Comparison of ENCODE assay signal across 8 cellular contexts in the genomic region with DNA sequence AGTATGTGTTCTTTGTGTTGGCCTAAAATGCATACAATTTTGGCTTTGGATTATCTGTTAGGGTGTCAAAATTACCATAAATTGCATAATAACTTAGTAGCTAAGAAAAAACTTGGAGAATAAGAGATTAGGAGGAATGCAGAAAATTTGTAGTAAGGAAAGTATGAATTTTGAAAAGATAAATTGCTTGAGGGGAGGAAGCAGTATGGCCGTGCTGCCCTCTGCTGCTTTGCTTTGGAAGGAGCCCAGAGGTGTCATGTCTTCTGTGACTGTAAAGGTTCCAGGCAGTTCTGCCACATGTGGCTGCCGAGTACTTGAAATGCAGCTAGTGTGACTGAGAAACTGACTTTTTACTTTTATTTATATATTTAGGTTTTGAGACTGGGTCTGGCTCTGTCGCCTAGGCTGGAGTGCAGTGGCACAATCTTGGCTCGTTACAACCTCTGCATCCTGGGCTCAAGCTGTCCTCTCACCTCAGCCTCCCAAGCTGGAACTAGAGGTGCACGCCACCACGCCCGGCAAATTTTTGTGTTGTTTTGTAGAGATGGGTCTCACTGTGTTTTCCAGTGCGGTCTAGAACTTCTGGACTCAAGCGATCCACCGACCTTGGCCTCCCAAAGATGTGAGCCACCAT. TPM values are rescaled to one million over a fixed set of nuclear protein-coding genes. Genes with fewer than 3 reads are reported as not detected.
DNase-seq lines count a peak whose midpoint lies in the region; ATAC-seq and TF ChIP-seq lines count a peak whose summit lies in the region.

No MANE protein-coding gene starts in this region.

- peaks cover 49% of the 10 kb centered on the region for H3K36me3 ChIP-seq in WERI-Rb-1

- no peaks in the 10 kb centered on the region for H3K27me3 ChIP-seq in WERI-Rb-1 (ENCODE audit: insufficient read depth, low read depth, severe bottlenecking)

- no peak overlapping the region for H3K27ac ChIP-seq in WERI-Rb-1

- no peak overlapping the region for H3K4me3 ChIP-seq in WERI-Rb-1 (ENCODE audit: low read depth, low read length)
- no peak overlapping the region for H3K4me3 ChIP-seq in cardiac fibroblast (replicated peaks in 1 of 2; ENCODE audit: low read depth in 2 of 2, low read length in 2 of 2)

- no peaks in the 10 kb centered on the region for H3K9me3 ChIP-seq in WERI-Rb-1 (ENCODE audit: severe bottlenecking)

- TF ChIP-seq CTCF in WERI-Rb-1 (IDR thresholded peaks at IDR 0.05; ENCODE audit: low read depth, low read length): peak; percentile 73
- TF ChIP-seq CTCF in cardiac fibroblast (IDR thresholded peaks at IDR 0.05; ENCODE audit: low read depth, low read length): peak; percentile 85

- peak; percentile 56 for DNase-seq in DMS 273 (lab: John Stamatoyannopoulos, UW; ENCODE audit: unreplicated experiment)
- no peak for DNase-seq in DMS 273 treated with DMSO at 0.1 percent for 48 hours (lab: John Stamatoyannopoulos, UW)
- peak; percentile 56 for DNase-seq in LoVo (ENCODE audit: low spot score)
- DNase-seq in WERI-Rb-1: peak; percentile 34
- DNase-seq in cardiac fibroblast (ENCODE audit: low read depth in 2 of 2): peak; percentile 76 to 80
- DNase-seq in left colon: peak in 1 of 2 donors; percentile 72
- DNase-seq in stimulated activated CD8-positive, alpha-beta memory T cell treated with anti-CD3 and anti-CD28 coated beads, Interleukin-12 subunit alpha, Interleukin-12 subunit beta, amount 100 ng/mL, for 1 hour (ENCODE audit: low read depth): peak; percentile 60
- no peak for DNase-seq in GOT3 (lab: John Stamatoyannopoulos, UW)

- ATAC-seq in left colon: peak; percentile 35

- intact Hi-C loops in left colon (cut with DNase I, micrococcal nuclease): loop anchor here in 1 of 2 donors (5.0 kb wide), 1 partner anchor 306 kb away; no protein-coding TSS in a partner anchor

RNA-seq across cellular contexts. Expression of gene ADSL, which starts 1.8 kb away (rescaled TPM):
- total RNA-seq in left colon: 10 to 100 TPM; 34.2 to 34.9 TPM

RNA-seq across cellular contexts. Expression of gene SGSM3, which starts 22.3 kb away (rescaled TPM):
- total RNA-seq in left colon: 100 to 1,000 TPM; 121 to 142 TPM

Comparison
In these comparisons a context has a peak if more than half of its experiments do, and no peak if none do; other contexts are left out.
1. DNase-seq: peak in DMS 273 (single experiment), LoVo (single experiment), WERI-Rb-1 (single experiment), cardiac fibroblast (2 of 2) and stimulated activated CD8-positive, alpha-beta memory T cell treated with anti-CD3 and anti-CD28 coated beads, Interleukin-12 subunit alpha, Interleukin-12 subunit beta, amount 100 ng/mL, for 1 hour (single experiment); none in DMS 273 treated with DMSO at 0.1 percent for 48 hours (single experiment) and GOT3 (single experiment).